Comparison of ENCODE assay signal across 1 cellular context in genomic region chr12:102735104-102735503, GRCh38.
TF ChIP-seq lines count a peak whose summit lies in the region.

No MANE protein-coding gene starts in this region.

TF ChIP-seq in GM12878, 131 proteins besides CTCF, POLR2A, EP300 and RAD21 (continued from another document and continues in another):
- 0 out of 2 replicates have a peak, but pooled peaks have one; percentile 40 for TF ChIP-seq ZNF24 (IDR thresholded peaks at IDR 0.05)
- no peak for TF ChIP-seq SMAD5 (IDR thresholded peaks at IDR 0.05; ENCODE audit: low read depth)
- TF ChIP-seq RFX5 (IDR thresholded peaks at IDR 0.05; ENCODE audit: low read depth, low read length): no peak
- no peak; the same call in 1 of the 2 replicates for TF ChIP-seq CHD2 (IDR thresholded peaks at IDR 0.05; ENCODE audit: borderline replicate concordance, low read depth, low read length)
- TF ChIP-seq IKZF1 (conservative IDR thresholded peaks at IDR 0.05): peak; percentile 71
- TF ChIP-seq, protein P1, sequence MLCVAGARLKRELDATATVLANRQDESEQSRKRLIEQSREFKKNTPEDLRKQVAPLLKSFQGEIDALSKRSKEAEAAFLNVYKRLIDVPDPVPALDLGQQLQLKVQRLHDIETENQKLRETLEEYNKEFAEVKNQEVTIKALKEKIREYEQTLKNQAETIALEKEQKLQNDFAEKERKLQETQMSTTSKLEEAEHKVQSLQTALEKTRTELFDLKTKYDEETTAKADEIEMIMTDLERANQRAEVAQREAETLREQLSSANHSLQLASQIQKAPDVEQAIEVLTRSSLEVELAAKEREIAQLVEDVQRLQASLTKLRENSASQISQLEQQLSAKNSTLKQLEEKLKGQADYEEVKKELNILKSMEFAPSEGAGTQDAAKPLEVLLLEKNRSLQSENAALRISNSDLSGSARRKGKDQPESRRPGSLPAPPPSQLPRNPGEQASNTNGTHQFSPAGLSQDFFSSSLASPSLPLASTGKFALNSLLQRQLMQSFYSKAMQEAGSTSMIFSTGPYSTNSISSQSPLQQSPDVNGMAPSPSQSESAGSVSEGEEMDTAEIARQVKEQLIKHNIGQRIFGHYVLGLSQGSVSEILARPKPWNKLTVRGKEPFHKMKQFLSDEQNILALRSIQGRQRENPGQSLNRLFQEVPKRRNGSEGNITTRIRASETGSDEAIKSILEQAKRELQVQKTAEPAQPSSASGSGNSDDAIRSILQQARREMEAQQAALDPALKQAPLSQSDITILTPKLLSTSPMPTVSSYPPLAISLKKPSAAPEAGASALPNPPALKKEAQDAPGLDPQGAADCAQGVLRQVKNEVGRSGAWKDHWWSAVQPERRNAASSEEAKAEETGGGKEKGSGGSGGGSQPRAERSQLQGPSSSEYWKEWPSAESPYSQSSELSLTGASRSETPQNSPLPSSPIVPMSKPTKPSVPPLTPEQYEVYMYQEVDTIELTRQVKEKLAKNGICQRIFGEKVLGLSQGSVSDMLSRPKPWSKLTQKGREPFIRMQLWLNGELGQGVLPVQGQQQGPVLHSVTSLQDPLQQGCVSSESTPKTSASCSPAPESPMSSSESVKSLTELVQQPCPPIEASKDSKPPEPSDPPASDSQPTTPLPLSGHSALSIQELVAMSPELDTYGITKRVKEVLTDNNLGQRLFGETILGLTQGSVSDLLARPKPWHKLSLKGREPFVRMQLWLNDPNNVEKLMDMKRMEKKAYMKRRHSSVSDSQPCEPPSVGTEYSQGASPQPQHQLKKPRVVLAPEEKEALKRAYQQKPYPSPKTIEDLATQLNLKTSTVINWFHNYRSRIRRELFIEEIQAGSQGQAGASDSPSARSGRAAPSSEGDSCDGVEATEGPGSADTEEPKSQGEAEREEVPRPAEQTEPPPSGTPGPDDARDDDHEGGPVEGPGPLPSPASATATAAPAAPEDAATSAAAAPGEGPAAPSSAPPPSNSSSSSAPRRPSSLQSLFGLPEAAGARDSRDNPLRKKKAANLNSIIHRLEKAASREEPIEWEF (IDR thresholded peaks at IDR 0.05; ENCODE audit: insufficient replicate concordance, low read depth, low read length): no peak
- no peak for TF ChIP-seq MYC (IDR thresholded peaks at IDR 0.05; ENCODE audit: insufficient read depth, insufficient read length, insufficient replicate concordance, low read length, severe bottlenecking)
- TF ChIP-seq CBX3 (IDR thresholded peaks at IDR 0.05; ENCODE audit: borderline replicate concordance, low read depth): no peak
- TF ChIP-seq, protein P2, sequence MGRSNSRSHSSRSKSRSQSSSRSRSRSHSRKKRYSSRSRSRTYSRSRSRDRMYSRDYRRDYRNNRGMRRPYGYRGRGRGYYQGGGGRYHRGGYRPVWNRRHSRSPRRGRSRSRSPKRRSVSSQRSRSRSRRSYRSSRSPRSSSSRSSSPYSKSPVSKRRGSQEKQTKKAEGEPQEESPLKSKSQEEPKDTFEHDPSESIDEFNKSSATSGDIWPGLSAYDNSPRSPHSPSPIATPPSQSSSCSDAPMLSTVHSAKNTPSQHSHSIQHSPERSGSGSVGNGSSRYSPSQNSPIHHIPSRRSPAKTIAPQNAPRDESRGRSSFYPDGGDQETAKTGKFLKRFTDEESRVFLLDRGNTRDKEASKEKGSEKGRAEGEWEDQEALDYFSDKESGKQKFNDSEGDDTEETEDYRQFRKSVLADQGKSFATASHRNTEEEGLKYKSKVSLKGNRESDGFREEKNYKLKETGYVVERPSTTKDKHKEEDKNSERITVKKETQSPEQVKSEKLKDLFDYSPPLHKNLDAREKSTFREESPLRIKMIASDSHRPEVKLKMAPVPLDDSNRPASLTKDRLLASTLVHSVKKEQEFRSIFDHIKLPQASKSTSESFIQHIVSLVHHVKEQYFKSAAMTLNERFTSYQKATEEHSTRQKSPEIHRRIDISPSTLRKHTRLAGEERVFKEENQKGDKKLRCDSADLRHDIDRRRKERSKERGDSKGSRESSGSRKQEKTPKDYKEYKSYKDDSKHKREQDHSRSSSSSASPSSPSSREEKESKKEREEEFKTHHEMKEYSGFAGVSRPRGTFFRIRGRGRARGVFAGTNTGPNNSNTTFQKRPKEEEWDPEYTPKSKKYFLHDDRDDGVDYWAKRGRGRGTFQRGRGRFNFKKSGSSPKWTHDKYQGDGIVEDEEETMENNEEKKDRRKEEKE (IDR thresholded peaks at IDR 0.05): no peak
- TF ChIP-seq PRDM15 (CRISPR knock-in tag; IDR thresholded peaks at IDR 0.05): no peak
- TF ChIP-seq, protein P3, sequence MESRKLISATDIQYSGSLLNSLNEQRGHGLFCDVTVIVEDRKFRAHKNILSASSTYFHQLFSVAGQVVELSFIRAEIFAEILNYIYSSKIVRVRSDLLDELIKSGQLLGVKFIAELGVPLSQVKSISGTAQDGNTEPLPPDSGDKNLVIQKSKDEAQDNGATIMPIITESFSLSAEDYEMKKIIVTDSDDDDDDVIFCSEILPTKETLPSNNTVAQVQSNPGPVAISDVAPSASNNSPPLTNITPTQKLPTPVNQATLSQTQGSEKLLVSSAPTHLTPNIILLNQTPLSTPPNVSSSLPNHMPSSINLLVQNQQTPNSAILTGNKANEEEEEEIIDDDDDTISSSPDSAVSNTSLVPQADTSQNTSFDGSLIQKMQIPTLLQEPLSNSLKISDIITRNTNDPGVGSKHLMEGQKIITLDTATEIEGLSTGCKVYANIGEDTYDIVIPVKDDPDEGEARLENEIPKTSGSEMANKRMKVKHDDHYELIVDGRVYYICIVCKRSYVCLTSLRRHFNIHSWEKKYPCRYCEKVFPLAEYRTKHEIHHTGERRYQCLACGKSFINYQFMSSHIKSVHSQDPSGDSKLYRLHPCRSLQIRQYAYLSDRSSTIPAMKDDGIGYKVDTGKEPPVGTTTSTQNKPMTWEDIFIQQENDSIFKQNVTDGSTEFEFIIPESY (IDR thresholded peaks at IDR 0.05): no peak
- peak; percentile 76; the same call in 1 of the 2 replicates for TF ChIP-seq HDGF (IDR thresholded peaks at IDR 0.05)
- 0 out of 2 replicates have a peak, but pooled peaks have one; percentile 24 for TF ChIP-seq YY1 (IDR thresholded peaks at IDR 0.05; ENCODE audit: low read depth, low read length)
- TF ChIP-seq SREBF1 (IDR thresholded peaks at IDR 0.05; ENCODE audit: low read length): no peak
- peak; percentile 58 for TF ChIP-seq RUNX3 (IDR thresholded peaks at IDR 0.05; ENCODE audit: low read length)
- no peak for TF ChIP-seq FOS (IDR thresholded peaks at IDR 0.05; ENCODE audit: borderline replicate concordance, extremely low read depth, insufficient read length)
- TF ChIP-seq SMARCA5 (IDR thresholded peaks at IDR 0.05): peak; percentile 64; the same call in 1 of the 2 replicates
- TF ChIP-seq CEBPB (IDR thresholded peaks at IDR 0.05; ENCODE audit: borderline replicate concordance in 1 of 2, low read depth in 2 of 2, low read length in 2 of 2): no peak
- peak; percentile 92 for TF ChIP-seq DPF2 (IDR thresholded peaks at IDR 0.05)
- TF ChIP-seq, protein P4, sequence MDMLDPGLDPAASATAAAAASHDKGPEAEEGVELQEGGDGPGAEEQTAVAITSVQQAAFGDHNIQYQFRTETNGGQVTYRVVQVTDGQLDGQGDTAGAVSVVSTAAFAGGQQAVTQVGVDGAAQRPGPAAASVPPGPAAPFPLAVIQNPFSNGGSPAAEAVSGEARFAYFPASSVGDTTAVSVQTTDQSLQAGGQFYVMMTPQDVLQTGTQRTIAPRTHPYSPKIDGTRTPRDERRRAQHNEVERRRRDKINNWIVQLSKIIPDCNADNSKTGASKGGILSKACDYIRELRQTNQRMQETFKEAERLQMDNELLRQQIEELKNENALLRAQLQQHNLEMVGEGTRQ (IDR thresholded peaks at IDR 0.05; ENCODE audit: borderline replicate concordance, low read depth, low read length): no peak
- 0 out of 2 replicates have a peak, but pooled peaks have one; percentile 35 for TF ChIP-seq POLR2AphosphoS5 (IDR thresholded peaks at IDR 0.05; ENCODE audit: low read length)
- TF ChIP-seq ZNF622 (IDR thresholded peaks at IDR 0.05): no peak
- peak; percentile 54 for TF ChIP-seq MEF2B (IDR thresholded peaks at IDR 0.05; ENCODE audit: partially characterized antibody, poor library complexity, severe bottlenecking)
- TF ChIP-seq, protein P5, sequence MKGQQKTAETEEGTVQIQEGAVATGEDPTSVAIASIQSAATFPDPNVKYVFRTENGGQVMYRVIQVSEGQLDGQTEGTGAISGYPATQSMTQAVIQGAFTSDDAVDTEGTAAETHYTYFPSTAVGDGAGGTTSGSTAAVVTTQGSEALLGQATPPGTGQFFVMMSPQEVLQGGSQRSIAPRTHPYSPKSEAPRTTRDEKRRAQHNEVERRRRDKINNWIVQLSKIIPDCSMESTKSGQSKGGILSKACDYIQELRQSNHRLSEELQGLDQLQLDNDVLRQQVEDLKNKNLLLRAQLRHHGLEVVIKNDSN (IDR thresholded peaks at IDR 0.05; ENCODE audit: borderline replicate concordance, extremely low read length, insufficient read depth, low read depth, low read length): no peak
- peak; percentile 83; the same call in 1 of the 2 replicates for TF ChIP-seq NBN (IDR thresholded peaks at IDR 0.05)
- TF ChIP-seq RCOR1 (conservative IDR thresholded peaks at IDR 0.05; ENCODE audit: low read depth, low read length): no peak
- TF ChIP-seq STAT3 (IDR thresholded peaks at IDR 0.05; ENCODE audit: low read depth, low read length): no peak
- TF ChIP-seq, protein P6, sequence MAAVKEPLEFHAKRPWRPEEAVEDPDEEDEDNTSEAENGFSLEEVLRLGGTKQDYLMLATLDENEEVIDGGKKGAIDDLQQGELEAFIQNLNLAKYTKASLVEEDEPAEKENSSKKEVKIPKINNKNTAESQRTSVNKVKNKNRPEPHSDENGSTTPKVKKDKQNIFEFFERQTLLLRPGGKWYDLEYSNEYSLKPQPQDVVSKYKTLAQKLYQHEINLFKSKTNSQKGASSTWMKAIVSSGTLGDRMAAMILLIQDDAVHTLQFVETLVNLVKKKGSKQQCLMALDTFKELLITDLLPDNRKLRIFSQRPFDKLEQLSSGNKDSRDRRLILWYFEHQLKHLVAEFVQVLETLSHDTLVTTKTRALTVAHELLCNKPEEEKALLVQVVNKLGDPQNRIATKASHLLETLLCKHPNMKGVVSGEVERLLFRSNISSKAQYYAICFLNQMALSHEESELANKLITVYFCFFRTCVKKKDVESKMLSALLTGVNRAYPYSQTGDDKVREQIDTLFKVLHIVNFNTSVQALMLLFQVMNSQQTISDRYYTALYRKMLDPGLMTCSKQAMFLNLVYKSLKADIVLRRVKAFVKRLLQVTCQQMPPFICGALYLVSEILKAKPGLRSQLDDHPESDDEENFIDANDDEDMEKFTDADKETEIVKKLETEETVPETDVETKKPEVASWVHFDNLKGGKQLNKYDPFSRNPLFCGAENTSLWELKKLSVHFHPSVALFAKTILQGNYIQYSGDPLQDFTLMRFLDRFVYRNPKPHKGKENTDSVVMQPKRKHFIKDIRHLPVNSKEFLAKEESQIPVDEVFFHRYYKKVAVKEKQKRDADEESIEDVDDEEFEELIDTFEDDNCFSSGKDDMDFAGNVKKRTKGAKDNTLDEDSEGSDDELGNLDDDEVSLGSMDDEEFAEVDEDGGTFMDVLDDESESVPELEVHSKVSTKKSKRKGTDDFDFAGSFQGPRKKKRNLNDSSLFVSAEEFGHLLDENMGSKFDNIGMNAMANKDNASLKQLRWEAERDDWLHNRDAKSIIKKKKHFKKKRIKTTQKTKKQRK (IDR thresholded peaks at IDR 0.05; ENCODE audit: low read depth, low read length): no peak
- TF ChIP-seq, protein P7, sequence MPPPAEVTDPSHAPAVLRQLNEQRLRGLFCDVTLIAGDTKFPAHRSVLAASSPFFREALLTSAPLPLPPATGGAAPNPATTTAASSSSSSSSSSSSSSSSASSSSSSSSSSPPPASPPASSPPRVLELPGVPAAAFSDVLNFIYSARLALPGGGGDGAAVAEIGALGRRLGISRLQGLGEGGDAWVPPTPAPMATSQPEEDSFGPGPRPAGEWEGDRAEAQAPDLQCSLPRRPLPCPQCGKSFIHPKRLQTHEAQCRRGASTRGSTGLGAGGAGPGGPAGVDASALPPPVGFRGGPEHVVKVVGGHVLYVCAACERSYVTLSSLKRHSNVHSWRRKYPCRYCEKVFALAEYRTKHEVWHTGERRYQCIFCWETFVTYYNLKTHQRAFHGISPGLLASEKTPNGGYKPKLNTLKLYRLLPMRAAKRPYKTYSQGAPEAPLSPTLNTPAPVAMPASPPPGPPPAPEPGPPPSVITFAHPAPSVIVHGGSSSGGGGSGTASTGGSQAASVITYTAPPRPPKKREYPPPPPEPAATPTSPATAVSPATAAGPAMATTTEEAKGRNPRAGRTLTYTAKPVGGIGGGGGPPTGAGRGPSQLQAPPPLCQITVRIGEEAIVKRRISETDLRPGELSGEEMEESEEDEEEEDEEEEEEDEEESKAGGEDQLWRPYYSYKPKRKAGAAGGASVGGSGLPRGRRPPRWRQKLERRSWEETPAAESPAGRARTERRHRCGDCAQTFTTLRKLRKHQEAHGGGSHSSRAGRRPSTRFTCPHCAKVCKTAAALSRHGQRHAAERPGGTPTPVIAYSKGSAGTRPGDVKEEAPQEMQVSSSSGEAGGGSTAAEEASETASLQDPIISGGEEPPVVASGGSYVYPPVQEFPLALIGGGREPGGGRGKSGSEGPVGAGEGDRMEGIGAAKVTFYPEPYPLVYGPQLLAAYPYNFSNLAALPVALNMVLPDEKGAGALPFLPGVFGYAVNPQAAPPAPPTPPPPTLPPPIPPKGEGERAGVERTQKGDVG (CRISPR knock-in tag; IDR thresholded peaks at IDR 0.05): no peak
- TF ChIP-seq MTA3 (IDR thresholded peaks at IDR 0.05; ENCODE audit: borderline replicate concordance, low read length): no peak
- TF ChIP-seq NR2F1 (conservative IDR thresholded peaks at IDR 0.05): 0 out of 2 replicates have a peak, but pooled peaks have one; percentile 36
- TF ChIP-seq SRF (IDR thresholded peaks at IDR 0.05; ENCODE audit: low read depth in 2 of 2, low read length in 2 of 2): no peak
- TF ChIP-seq KAT2A (conservative IDR thresholded peaks at IDR 0.05; ENCODE audit: control insufficient read depth, low read depth, low read length): no peak
- TF ChIP-seq BHLHE40 (IDR thresholded peaks at IDR 0.05; ENCODE audit: borderline replicate concordance in 1 of 2, low read depth in 2 of 2, low read length in 1 of 2): peak in 1 of 2 experiments; percentile 26; a peak in 1 of 4 replicates
- TF ChIP-seq CBX5 (IDR thresholded peaks at IDR 0.05; ENCODE audit: low read depth): no peak
